ENCODE assay signal across 26 cellular contexts in the genomic region with DNA sequence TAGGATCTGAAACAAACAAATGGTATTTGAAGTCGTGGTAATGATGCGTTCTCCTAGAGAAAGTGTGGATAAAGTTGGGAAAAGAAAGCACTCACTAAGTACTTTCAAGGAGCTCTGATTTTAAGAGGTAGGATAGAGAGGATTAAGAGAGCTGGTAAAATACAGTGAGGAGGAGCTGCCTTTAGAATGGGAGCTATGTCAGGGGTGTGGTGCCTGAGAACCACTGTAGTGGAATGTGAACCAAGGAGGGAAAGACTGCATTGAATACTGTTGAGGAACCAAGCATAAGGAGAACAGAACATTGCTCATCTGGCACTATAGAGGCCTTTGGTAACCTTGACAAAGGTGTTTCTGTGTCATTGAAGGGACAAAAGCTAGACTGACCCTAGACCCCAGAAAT. TPM values are rescaled to one million over a fixed set of nuclear protein-coding genes. Genes with fewer than 3 reads are reported as not detected.
DNase-seq lines count a peak whose midpoint lies in the region; ATAC-seq, FAIRE-seq and TF ChIP-seq lines count a peak whose summit lies in the region.
"Had no signal": no experiment of that assay in that cellular context is flagged by ENCODE, and none has a peak within 500 bp of the region (broad histone marks: within the 10 kb centered on the region; RNA-seq: fewer than 3 reads in every experiment).

No MANE protein-coding gene starts in this region.

- peak; percentile 6 for FAIRE-seq in H54 (lab: Jason Lieb, UNC)
- FAIRE-seq: HepG2 had no signal

- H3F3A ChIP-seq in smooth muscle cell (ENCODE audit: low read depth) = no peaks in the 10 kb centered on the region

- H2AFZ ChIP-seq in smooth muscle cell (ENCODE audit: low read depth) = peak overlapping the region; percentile 77

- TF ChIP-seq POLR2A in H54 (IDR thresholded peaks at IDR 0.05; ENCODE audit: low read depth, low read length) (no peak), gastrocnemius medialis (IDR thresholded peaks at IDR 0.05) (no peak)

- in situ Hi-C loops in gastrocnemius medialis (cut with MboI; ENCODE audit: low sequenced_read_pairs in 4 of 4) = loop anchor here (25.0 kb wide), 3 partner anchors 138 to 313 kb away; no protein-coding TSS in a partner anchor

- intact Hi-C loops in gastrocnemius medialis (cut with DNase I; ENCODE audit: low total_unique reads) = no loop called here

- TF ChIP-seq CTCF in smooth muscle cell (IDR thresholded peaks at IDR 0.05; ENCODE audit: borderline replicate concordance, insufficient read depth, poor library complexity, severe bottlenecking) = no peak
- TF ChIP-seq CTCF in gastrocnemius medialis (IDR thresholded peaks at IDR 0.05 in 4 of 5, conservative IDR thresholded peaks at IDR 0.05 in 1 of 5) = no peak

- peaks cover 5% of the 10 kb centered on the region for H3K4me1 ChIP-seq in adipocyte (ENCODE audit: control insufficient read depth, insufficient read depth, low read length)
- H3K4me1 ChIP-seq in smooth muscle cell (ENCODE audit: low read depth) = peaks cover 27% of the 10 kb centered on the region
- H3K4me1 ChIP-seq in gastrocnemius medialis = no peaks in the 10 kb centered on the region
- H3K4me1 ChIP-seq: Peyer's patch, SJSA1, vagina had no signal

- H4K20me1 ChIP-seq in smooth muscle cell (ENCODE audit: low read depth) = no peaks in the 10 kb centered on the region

- H3K9ac ChIP-seq in adipocyte (ENCODE audit: low read length) (no peak overlapping the region), smooth muscle cell (ENCODE audit: low read depth) (no peak overlapping the region)

- 52% methylated on average over 2 of the region's 2 CpGs for WGBS in smooth muscle cell (ENCODE audit: low lambda C conversion rate)

- ATAC-seq in HG02884 (IDR thresholded peaks at IDR 0.05; ENCODE audit: unreplicated experiment) = no peak
- no peak for ATAC-seq in gastrocnemius medialis
- ATAC-seq: HepG2, left cardiac atrium had no signal

- H3K9me3 ChIP-seq in adipocyte (ENCODE audit: control insufficient read depth, low read length) (no peaks in the 10 kb centered on the region), smooth muscle cell (replicated peaks; ENCODE audit: low read depth) (no peaks in the 10 kb centered on the region), gastrocnemius medialis (no peaks in the 10 kb centered on the region)
- H3K9me3 ChIP-seq: Peyer's patch, SJSA1, vagina had no signal

- no peaks in the 10 kb centered on the region for H3K27me3 ChIP-seq in adipocyte (replicated peaks; ENCODE audit: control insufficient read depth, insufficient read depth, low read length)
- H3K27me3 ChIP-seq in smooth muscle cell (ENCODE audit: low read depth) = no peaks in the 10 kb centered on the region
- no peaks in the 10 kb centered on the region for H3K27me3 ChIP-seq in gastrocnemius medialis
- H3K27me3 ChIP-seq: Peyer's patch, SJSA1, vagina had no signal

- no peak for DNase-seq in H54 (ENCODE audit: insufficient read length, low spot score)
- DNase-seq in adipocyte (ENCODE audit: low read depth) = peak; percentile 40
- peak; percentile 58 for DNase-seq in islet precursor cell
- DNase-seq in smooth muscle cell (lab: John Stamatoyannopoulos, UW; ENCODE audit: unreplicated experiment) = no peak
- DNase-seq in gastrocnemius medialis = no peak
- no peak for DNase-seq in activated T-cell treated with anti-CD3 and anti-CD28 coated beads, Interleukin-2, amount 50 U/mL, for 1 hour
- DNase-seq: activated naive CD4-positive, alpha-beta T cell treated with anti-CD3 and anti-CD28 coated beads, Interleukin-2, amount 50 U/mL, for 16 hours; activated T-cell treated with anti-CD3 and anti-CD28 coated beads, Interleukin-2, amount 50 U/mL, for 48 hours; aorta; CD4-positive, alpha-beta T cell; cerebellar nuclear complex; DMS53; erythroblast; left cardiac atrium; midbrain; NCI-H510A; Peyer's patch; stimulated activated CD4-positive, alpha-beta T cell treated with anti-CD3 and anti-CD28 coated beads, Interleukin-1b, Interleukin-23, amount 100 ng/mL, for 48 hours; T-helper 1 cell had no signal

- H3K4me3 ChIP-seq in adipocyte (ENCODE audit: low read length) (no peak overlapping the region), smooth muscle cell (no peak overlapping the region), gastrocnemius medialis (no peak overlapping the region)
- H3K4me3 ChIP-seq: Peyer's patch, SJSA1, vagina had no signal

- H3K79me2 ChIP-seq in smooth muscle cell (ENCODE audit: low read depth) = no peaks in the 10 kb centered on the region

- H3K4me2 ChIP-seq in smooth muscle cell = no peak overlapping the region

- H3K27ac ChIP-seq in smooth muscle cell (ENCODE audit: low read depth) = no peak overlapping the region
- H3K27ac ChIP-seq in gastrocnemius medialis = no peak overlapping the region
- H3K27ac ChIP-seq: HL-60, Peyer's patch, SJSA1, vagina had no signal

- H3K36me3 ChIP-seq in adipocyte (ENCODE audit: control insufficient read depth, insufficient read depth, low read length, severe bottlenecking) (no peaks in the 10 kb centered on the region), smooth muscle cell (ENCODE audit: low read depth) (no peaks in the 10 kb centered on the region), gastrocnemius medialis (no peaks in the 10 kb centered on the region)
- H3K36me3 ChIP-seq: Peyer's patch, SJSA1, vagina had no signal

RNA-seq across cellular contexts. Expression of a gene that starts 21.8 kb away (rescaled TPM):
- total RNA-seq in smooth muscle cell (not detected in 2 replicates), gastrocnemius medialis (not detected)
- not detected in 2 replicates for polyA plus RNA-seq in smooth muscle cell
- total RNA-seq: activated CD8-positive, alpha-beta memory T cell treated with anti-CD3 and anti-CD28 coated beads for 36 hours; aorta; CD4-positive, alpha-beta T cell; HepG2; left cardiac atrium; M059J; Peyer's patch; SJSA1; vagina had no signal
- polyA plus RNA-seq: aorta, HepG2 had no signal

RNA-seq across cellular contexts. Expression of a gene that starts 48.4 kb away (rescaled TPM):
- total RNA-seq in smooth muscle cell = 137 and 156 TPM in 2 replicates
- 64.9 and 71.0 TPM in 2 replicates for polyA plus RNA-seq in smooth muscle cell
- 100 to 1,000 TPM in 3 of 4 donors, 10 to 100 TPM in 1; 96.1 to 161 (median 135) TPM for total RNA-seq in gastrocnemius medialis
- total RNA-seq: CD4-positive, alpha-beta T cell had no signal

Comparison
In these comparisons a context has a peak if more than half of its experiments do, and no peak if none do; other contexts are left out.
1. DNase-seq: peak in adipocyte (single experiment) and islet precursor cell (single experiment); none in H54 (single experiment), smooth muscle cell (single experiment), gastrocnemius medialis (0 of 2) and activated T-cell treated with anti-CD3 and anti-CD28 coated beads, Interleukin-2, amount 50 U/mL, for 1 hour (single experiment).